Comparison of ENCODE assay signal across 8 cellular contexts in genomic region chr1:23567996-23568607, GRCh38. TPM values are rescaled to one million over a fixed set of nuclear protein-coding genes. Genes with fewer than 3 reads are reported as not detected.
DNase-seq lines count a peak whose midpoint lies in the region; ATAC-seq, FAIRE-seq and TF ChIP-seq lines count a peak whose summit lies in the region.

No MANE protein-coding gene starts in this region.

- DNase-seq in HFF-Myc (ENCODE audit: extremely low read depth, low read depth) (no peak), ascending aorta (ENCODE audit: low spot score in 2 of 2) (no peak), immature natural killer cell (no peak), small intestine (no peak), epidermal melanocyte (ENCODE audit: insufficient read length, low spot score) (no peak)
- DNase-seq in stimulated activated CD8-positive, alpha-beta memory T cell treated with anti-CD3 and anti-CD28 coated beads, Interleukin-4, amount 100 ng/mL, for 48 hours, result no peak
- no peak for DNase-seq in activated effector memory CD4-positive, alpha-beta T cell treated with anti-CD3 and anti-CD28 coated beads, Interleukin-2, amount 50 U/mL, for 16 hours

- peak overlapping the region; percentile 40 for H3K4me3 ChIP-seq in HFF-Myc (replicated peaks; ENCODE audit: low read depth, low read length)
- H3K4me3 ChIP-seq in ascending aorta, result peak overlapping the region; percentile 67 to 78
- H3K4me3 ChIP-seq in small intestine (ENCODE audit: low read depth in 1 of 2, low read length in 2 of 2), result peak overlapping the region; percentile 28 to 53

- intact Hi-C loops in ascending aorta (cut with DNase I), result loop anchor here (10.0 kb wide), 2 partner anchors 447 to 1663 kb away; no protein-coding TSS in a partner anchor

- H3K4me3 Mint-ChIP-seq in immature natural killer cell, result peak overlapping the region in 3 of 5 donors; percentile 19 to 56 (median 54)

- FAIRE-seq in small intestine (lab: Jason Lieb, UNC), result no peak

- H3K4me1 ChIP-seq in ascending aorta (peaks cover 10 to 44% of the 10 kb centered on the region in 2 donors), small intestine (ENCODE audit: control insufficient read depth in 2 of 2, insufficient read depth in 1 of 2, low read depth in 1 of 2, low read length in 1 of 2) (peaks cover 0 to 2% of the 10 kb centered on the region in 2 donors)

- H3K9me3 ChIP-seq in ascending aorta (no peaks in the 10 kb centered on the region), small intestine (ENCODE audit: control insufficient read depth, low read depth) (no peaks in the 10 kb centered on the region)

- H3K27ac Mint-ChIP-seq in immature natural killer cell, result no peak overlapping the region

- WGBS in small intestine, 3 donors, result 1% methylated on average over 32 to 66 of the region's 66 CpGs

- H3K36me3 ChIP-seq in ascending aorta (no peaks in the 10 kb centered on the region), small intestine (ENCODE audit: control insufficient read depth in 2 of 2, insufficient read depth in 2 of 2, low read length in 2 of 2) (no peaks in the 10 kb centered on the region)

- H3K27ac ChIP-seq in ascending aorta (peak overlapping the region; percentile 89 to 92), small intestine (ENCODE audit: low read depth in 1 of 2, low read length in 1 of 2) (peak overlapping the region; percentile 15 to 59)

- peaks cover 11 to 14% of the 10 kb centered on the region in 2 donors for H3K4me1 Mint-ChIP-seq in immature natural killer cell

- H3K36me3 Mint-ChIP-seq in immature natural killer cell, result peaks cover 0 to 7% (median 7%) of the 10 kb centered on the region in 3 donors

- peaks cover 19 to 53% (median 33%) of the 10 kb centered on the region in 3 donors for H3K27me3 Mint-ChIP-seq in immature natural killer cell (ENCODE audit: low read depth in 3 of 3)

- TF ChIP-seq CTCF in HFF-Myc (IDR thresholded peaks at IDR 0.05; ENCODE audit: low read depth, low read length, missing control alignments) (no peak), ascending aorta (IDR thresholded peaks at IDR 0.05) (no peak)

- H3K27me3 ChIP-seq in ascending aorta (no peaks in the 10 kb centered on the region), small intestine (ENCODE audit: control insufficient read depth in 2 of 2, insufficient read depth in 2 of 2, low read length in 2 of 2) (no peaks in the 10 kb centered on the region)

- peaks cover 0 to 4% (median 0%) of the 10 kb centered on the region in 6 donors for H3K9me3 Mint-ChIP-seq in immature natural killer cell

- no peak for ATAC-seq in GM18868 (IDR thresholded peaks at IDR 0.05; ENCODE audit: unreplicated experiment)

RNA-seq across cellular contexts. Expression of gene ID3, which starts 8.8 kb away (rescaled TPM):
- total RNA-seq in ascending aorta, result 1,094 TPM
- polyA plus RNA-seq in immature natural killer cell, result 1 to 10 TPM in 1 of 3 donors, under 1 TPM in 1, not detected in 1; 0.28 to 2.5 TPM
- 100 to 1,000 TPM in 2 of 3 donors, 10 to 100 TPM in 1; 78.1 to 135 (median 115) TPM for polyA plus RNA-seq in small intestine

RNA-seq across cellular contexts. Expression of gene E2F2, which starts 37.1 kb away (rescaled TPM):
- total RNA-seq in ascending aorta, result not detected
- polyA plus RNA-seq in immature natural killer cell (1 to 10 TPM in 2 of 3 donors, under 1 TPM in 1; 0.28 to 1.3 (median 1.2) TPM), small intestine (1 to 10 TPM; 1.9 to 4.0 (median 2.2) TPM)

Comparison
In these comparisons a context has a peak if more than half of its experiments do, and no peak if none do; other contexts are left out.
1. RNA of gene ID3, which starts 8.8 kb away (polyA plus RNA-seq): 78.1 to 135 TPM in small intestine; 0.28 to 2.5 TPM in immature natural killer cell; every median in the first group is over 10 times any median in the second.
2. Peak in every context shown above with its lines, with median percentiles within 50 percentile points of each other: H3K4me3 ChIP-seq.